ENCODE assay signal across 19 cellular contexts in the genomic region with DNA sequence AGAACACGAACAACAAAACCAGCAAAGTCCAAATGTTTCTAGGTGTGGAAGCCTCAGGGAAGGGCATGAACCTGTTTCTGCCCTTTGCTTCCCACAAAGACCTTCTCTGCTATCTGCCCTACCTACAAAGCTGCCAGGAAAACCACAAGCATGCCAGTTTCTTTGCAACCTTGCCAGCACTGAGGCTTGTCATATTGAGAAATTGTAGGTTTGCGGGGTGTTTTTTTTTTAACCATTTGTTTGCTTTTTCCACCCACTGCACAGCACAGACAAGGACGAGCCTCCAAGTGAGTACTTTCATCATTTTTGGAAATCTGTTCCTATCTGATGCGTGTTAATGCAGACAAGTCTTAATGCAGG. TPM values are rescaled to one million over a fixed set of nuclear protein-coding genes. Genes with fewer than 3 reads are reported as not detected.
DNase-seq lines count a peak whose midpoint lies in the region; ATAC-seq, FAIRE-seq and TF ChIP-seq lines count a peak whose summit lies in the region.
"Had no signal": no experiment of that assay in that cellular context is flagged by ENCODE, and none has a peak within 500 bp of the region (broad histone marks: within the 10 kb centered on the region; RNA-seq: fewer than 3 reads in every experiment).

No MANE protein-coding gene starts in this region.

- H3K9me3 Mint-ChIP-seq in CD4-positive, alpha-beta T cell: no peaks in the 10 kb centered on the region

- no peaks in the 10 kb centered on the region for H3K27me3 ChIP-seq in CD4-positive, alpha-beta T cell (ENCODE audit: control insufficient read depth, insufficient read depth, low read length)
- H3K27me3 ChIP-seq in bronchial epithelial cell (ENCODE audit: control insufficient read depth, insufficient read depth, low read length) (peaks cover 6% of the 10 kb centered on the region), small intestine (ENCODE audit: control insufficient read depth in 2 of 2, insufficient read depth in 2 of 2, low read length in 2 of 2) (no peaks in the 10 kb centered on the region)
- H3K27me3 ChIP-seq: right lobe of liver, SJCRH30 had no signal

- TF ChIP-seq CTCF in CD4-positive, alpha-beta T cell (IDR thresholded peaks at IDR 0.05): no peak
- no peak for TF ChIP-seq CTCF in bronchial epithelial cell (IDR thresholded peaks at IDR 0.05; ENCODE audit: insufficient read depth, low read length, severe bottlenecking)

- H3K27ac ChIP-seq in CD4-positive, alpha-beta T cell (ENCODE audit: low read depth, low read length): no peak overlapping the region
- H3K27ac ChIP-seq in small intestine (ENCODE audit: low read depth in 1 of 2, low read length in 1 of 2): no peak overlapping the region
- H3K27ac ChIP-seq: foreskin keratinocyte, right lobe of liver, SJCRH30 had no signal

- in situ Hi-C loops in ACHN (cut with HindIII; ENCODE audit: low pct_ligation_motif_present, low pct_unique_long_range_greater_than_20kb, low sequenced_read_pairs): no loop called here

- peak overlapping the region; percentile 62 for H3K4me3 Mint-ChIP-seq in CD4-positive, alpha-beta T cell

- no peak overlapping the region for H3K4me3 ChIP-seq in bronchial epithelial cell (ENCODE audit: low read depth, low read length)
- no peak overlapping the region for H3K4me3 ChIP-seq in small intestine (ENCODE audit: low read depth in 1 of 2, low read length in 2 of 2)
- H3K4me3 ChIP-seq: right lobe of liver, SJCRH30 had no signal

- WGBS in small intestine, 3 donors: 54 to 70% (median 68%) methylated on average over 4 of the region's 4 CpGs

- DNase-seq in ACHN: peak; percentile 35
- no peak for DNase-seq in CD4-positive, alpha-beta T cell
- DNase-seq in RPMI7951 (ENCODE audit: low read depth): peak; percentile 34
- DNase-seq in bronchial epithelial cell (ENCODE audit: low read depth): peak; percentile 8
- no peak for DNase-seq in COLO668 (lab: John Stamatoyannopoulos, UW; ENCODE audit: unreplicated experiment)
- DNase-seq in small intestine: no peak
- DNase-seq in NCI-H510A (lab: John Stamatoyannopoulos, UW): no peak
- DNase-seq: effector CD4-positive, alpha-beta T cell; KG1; NCI-H2029; SJCRH30; stimulated activated CD4-positive, alpha-beta T cell treated with anti-CD3 and anti-CD28 coated beads, Interleukin-4, amount 100 ng/mL, for 4 hours had no signal

- peaks cover 39% of the 10 kb centered on the region for H3K36me3 Mint-ChIP-seq in CD4-positive, alpha-beta T cell (ENCODE audit: low read depth)

- H3K4me1 Mint-ChIP-seq in CD4-positive, alpha-beta T cell (ENCODE audit: low read depth): peaks cover 36% of the 10 kb centered on the region

- CTCF ChIA-PET in CD4-positive, alpha-beta T cell (lab: Charles Lee): no interaction called here

- FAIRE-seq in bronchial epithelial cell (lab: Jason Lieb, UNC): peak; percentile 70
- no peak for FAIRE-seq in small intestine (lab: Jason Lieb, UNC)
- FAIRE-seq: astrocyte, H1, TTC549 had no signal

- no peaks in the 10 kb centered on the region for H3K9me3 ChIP-seq in CD4-positive, alpha-beta T cell (ENCODE audit: control insufficient read depth, low read length)
- no peaks in the 10 kb centered on the region for H3K9me3 ChIP-seq in small intestine (ENCODE audit: control insufficient read depth, low read depth)
- H3K9me3 ChIP-seq: right lobe of liver, SJCRH30 had no signal

- intact Hi-C loops in CD4-positive, alpha-beta T cell (cut with DNase I, micrococcal nuclease): no loop called here

- H3K4me1 ChIP-seq in small intestine (ENCODE audit: control insufficient read depth in 2 of 2, insufficient read depth in 1 of 2, low read depth in 1 of 2, low read length in 1 of 2): no peaks in the 10 kb centered on the region
- H3K4me1 ChIP-seq: foreskin keratinocyte, right lobe of liver, SJCRH30 had no signal

- POLR2A ChIA-PET in CD4-positive, alpha-beta T cell (lab: Charles Lee): interaction anchor here (0.8 to 1.6 kb wide), 2 partner anchors 11 to 12 kb away, joined by 3 to 9 read pairs; partner anchors contain the start of gene PARVG

- peak overlapping the region; percentile 67 for H3K27ac Mint-ChIP-seq in CD4-positive, alpha-beta T cell

- peak; percentile 28 for ATAC-seq in CD4-positive, alpha-beta T cell (ENCODE audit: poor library complexity)
- ATAC-seq in HG03097 (IDR thresholded peaks at IDR 0.05; ENCODE audit: low FRiP score, unreplicated experiment): no peak
- ATAC-seq: foreskin keratinocyte had no signal

- H3K27me3 Mint-ChIP-seq in CD4-positive, alpha-beta T cell: no peaks in the 10 kb centered on the region

- H3K36me3 ChIP-seq in bronchial epithelial cell (ENCODE audit: control insufficient read depth, insufficient read depth, low read length): no peaks in the 10 kb centered on the region
- H3K36me3 ChIP-seq in small intestine (ENCODE audit: control insufficient read depth in 2 of 2, insufficient read depth in 2 of 2, low read length in 2 of 2): no peaks in the 10 kb centered on the region
- H3K36me3 ChIP-seq: right lobe of liver, SJCRH30 had no signal

RNA-seq across cellular contexts. Expression of gene PARVG, which starts 12.8 kb away (rescaled TPM):
- total RNA-seq in CD4-positive, alpha-beta T cell: 100 to 1,000 TPM; 142 to 146 TPM
- total RNA-seq in RPMI7951 (2014; rRNA removed; shearing (Covaris generic)): 0.48 and 0.78 TPM in 2 replicates
- total RNA-seq in bronchial epithelial cell: not detected in 2 replicates
- polyA plus RNA-seq in small intestine: 1 to 10 TPM; 1.1 to 7.0 (median 5.7) TPM
- total RNA-seq: foreskin keratinocyte, G401, SJCRH30 had no signal
- polyA plus RNA-seq: foreskin keratinocyte had no signal

Comparison
In these comparisons a context has a peak if more than half of its experiments do, and no peak if none do; other contexts are left out.
1. DNase-seq: peak in ACHN (single experiment), RPMI7951 (single experiment) and bronchial epithelial cell (single experiment); none in CD4-positive, alpha-beta T cell (0 of 10), COLO668 (single experiment), small intestine (single experiment) and NCI-H510A (single experiment).
2. RNA of gene PARVG, which starts 12.8 kb away (total RNA-seq): 142 to 146 TPM in CD4-positive, alpha-beta T cell; 0.48 to 0.78 TPM in RPMI7951 and not detected in bronchial epithelial cell; every median in the first group is over 10 times any median in the second.